In the genomic region with DNA sequence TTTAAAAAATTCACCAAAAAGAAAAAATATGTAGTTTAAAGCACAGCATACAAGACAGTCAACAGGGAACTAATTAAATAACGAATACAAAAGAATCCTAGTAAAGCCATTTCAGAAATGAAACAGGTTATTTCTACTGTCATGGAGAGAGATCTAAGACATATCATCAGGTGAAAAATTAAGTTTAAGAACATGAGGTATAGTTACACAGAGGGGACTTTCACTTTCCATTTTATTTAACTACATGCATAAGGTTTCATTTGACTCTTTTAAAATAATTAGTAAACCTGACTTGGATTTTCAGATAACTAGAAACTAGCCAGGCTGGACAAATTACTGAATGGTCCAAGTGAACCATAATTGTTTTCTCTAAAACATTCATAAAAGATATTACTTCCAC, we compare ENCODE assay signal across 18 cellular contexts. TPM values are rescaled to one million over a fixed set of nuclear protein-coding genes. Genes with fewer than 3 reads are reported as not detected.
A peak's percentile ranks its signal among the peaks of the same experiment; 100 is the strongest.
DNase-seq lines count a peak whose midpoint lies in the region; ATAC-seq lines count a peak whose summit lies in the region.
"Had no signal": no experiment of that assay in that cellular context is flagged by ENCODE, and none has a peak within 500 bp of the region (broad histone marks: within the 10 kb centered on the region; RNA-seq: fewer than 3 reads in every experiment).

No MANE protein-coding gene starts in this region.

- peaks cover 38% of the 10 kb centered on the region for H3K36me3 Mint-ChIP-seq in activated CD4-positive, alpha-beta memory T cell treated with anti-CD3 and anti-CD28 coated beads for 36 hours
- peaks cover 56% of the 10 kb centered on the region for H3K36me3 Mint-ChIP-seq in activated CD4-positive, alpha-beta memory T cell treated with anti-CD3 and anti-CD28 coated beads, Interleukin-2, amount 10 ng/mL, durations not matched to agents 7 days and 5 days (ENCODE audit: low read depth)
- H3K36me3 Mint-ChIP-seq in stimulated activated naive CD8-positive, alpha-beta T cell treated with anti-CD3 and anti-CD28 coated beads, Interleukin-15, Interleukin-2, amounts not matched to agents 100 ng/mL and 50 ng/mL, for 24 hours (ENCODE audit: low read depth): peaks cover 56% of the 10 kb centered on the region
- H3K36me3 Mint-ChIP-seq in activated T-helper 17 cell treated with anti-CD3 and anti-CD28 coated beads, Interleukin-2, amount 50 U/mL, for 72 hours (ENCODE audit: low read depth): peaks cover 99% of the 10 kb centered on the region
- H3K36me3 Mint-ChIP-seq in stimulated activated naive B cell treated with anti-CD40 and anti-IgM and Interleukin-4, amounts not matched to agents 10 μg/mL and 1 μg/mL and 100 μg/mL, for 72 hours: peaks cover 21 to 41% of the 10 kb centered on the region in 2 donors

- peak overlapping the region; percentile 38 for H3K27ac Mint-ChIP-seq in activated CD4-positive, alpha-beta memory T cell treated with anti-CD3 and anti-CD28 coated beads for 36 hours
- H3K27ac Mint-ChIP-seq in activated CD4-positive, alpha-beta memory T cell treated with anti-CD3 and anti-CD28 coated beads, Interleukin-2, amount 10 ng/mL, durations not matched to agents 7 days and 5 days: no peak overlapping the region
- H3K27ac Mint-ChIP-seq in stimulated activated naive CD8-positive, alpha-beta T cell treated with anti-CD3 and anti-CD28 coated beads, Interleukin-15, Interleukin-2, amounts not matched to agents 100 ng/mL and 50 ng/mL, for 24 hours: peak overlapping the region; percentile 36
- no peak overlapping the region for H3K27ac Mint-ChIP-seq in stimulated activated naive CD8-positive, alpha-beta T cell treated with anti-CD3 and anti-CD28 coated beads, Interleukin-15, amount 100 ng/mL, for 72 hours
- H3K27ac Mint-ChIP-seq in activated T-helper 17 cell treated with anti-CD3 and anti-CD28 coated beads, Interleukin-2, amount 50 U/mL, for 72 hours: no peak overlapping the region
- H3K27ac Mint-ChIP-seq in stimulated activated naive B cell treated with anti-CD40 and anti-IgM and Interleukin-4, amounts not matched to agents 10 μg/mL and 1 μg/mL and 100 μg/mL, for 72 hours: peak overlapping the region; percentile 16

- DNase-seq in activated CD4-positive, alpha-beta memory T cell treated with anti-CD3 and anti-CD28 coated beads for 36 hours: no peak
- no peak for DNase-seq in activated CD4-positive, alpha-beta memory T cell treated with anti-CD3 and anti-CD28 coated beads, Interleukin-2, amount 10 ng/mL, durations not matched to agents 7 days and 5 days
- no peak for DNase-seq in stimulated activated naive CD8-positive, alpha-beta T cell treated with anti-CD3 and anti-CD28 coated beads, Interleukin-15, amount 100 ng/mL, for 72 hours
- no peak for DNase-seq in stimulated activated naive B cell treated with anti-CD40 and anti-IgM and Interleukin-4, amounts not matched to agents 10 μg/mL and 1 μg/mL and 100 μg/mL, for 72 hours
- no peak for DNase-seq in T-helper 9 cell
- DNase-seq in NCI-H446 treated with DMSO at 0.1 percent for 48 hours (lab: John Stamatoyannopoulos, UW): no peak
- DNase-seq: ACHN; CD4-positive, alpha-beta memory T cell; H7; KG1; NCI-H1048; NCI-H146; NCI-H2081 treated with DMSO at 0.1 percent for 48 hours; NCI-H2227 treated with DMSO at 0.1 percent for 48 hours; NCI-H526; RPMI8226 had no signal

- no peak for ATAC-seq in stimulated activated naive CD8-positive, alpha-beta T cell treated with anti-CD3 and anti-CD28 coated beads, Interleukin-15, amount 100 ng/mL, for 72 hours
- ATAC-seq in activated T-helper 17 cell treated with anti-CD3 and anti-CD28 coated beads, Interleukin-2, amount 50 U/mL, for 72 hours (replicated peaks): no peak
- no peak for ATAC-seq in stimulated activated naive B cell treated with anti-CD40 and anti-IgM and Interleukin-4, amounts not matched to agents 10 μg/mL and 1 μg/mL and 100 μg/mL, for 72 hours (replicated peaks)

- no peaks in the 10 kb centered on the region for H3K9me3 Mint-ChIP-seq in activated CD4-positive, alpha-beta memory T cell treated with anti-CD3 and anti-CD28 coated beads for 36 hours
- no peaks in the 10 kb centered on the region for H3K9me3 Mint-ChIP-seq in activated CD4-positive, alpha-beta memory T cell treated with anti-CD3 and anti-CD28 coated beads, Interleukin-2, amount 10 ng/mL, durations not matched to agents 7 days and 5 days
- H3K9me3 Mint-ChIP-seq in stimulated activated naive CD8-positive, alpha-beta T cell treated with anti-CD3 and anti-CD28 coated beads, Interleukin-15, Interleukin-2, amounts not matched to agents 100 ng/mL and 50 ng/mL, for 24 hours: no peaks in the 10 kb centered on the region
- H3K9me3 Mint-ChIP-seq in stimulated activated naive CD8-positive, alpha-beta T cell treated with anti-CD3 and anti-CD28 coated beads, Interleukin-15, amount 100 ng/mL, for 72 hours: no peaks in the 10 kb centered on the region
- no peaks in the 10 kb centered on the region for H3K9me3 Mint-ChIP-seq in activated T-helper 17 cell treated with anti-CD3 and anti-CD28 coated beads, Interleukin-2, amount 50 U/mL, for 72 hours
- no peaks in the 10 kb centered on the region for H3K9me3 Mint-ChIP-seq in stimulated activated naive B cell treated with anti-CD40 and anti-IgM and Interleukin-4, amounts not matched to agents 10 μg/mL and 1 μg/mL and 100 μg/mL, for 72 hours
- H3K9me3 Mint-ChIP-seq: CD4-positive, alpha-beta memory T cell had no signal

- H3K4me1 Mint-ChIP-seq in activated CD4-positive, alpha-beta memory T cell treated with anti-CD3 and anti-CD28 coated beads for 36 hours (ENCODE audit: low read depth): peaks cover 28% of the 10 kb centered on the region
- peaks cover 27% of the 10 kb centered on the region for H3K4me1 Mint-ChIP-seq in activated CD4-positive, alpha-beta memory T cell treated with anti-CD3 and anti-CD28 coated beads, Interleukin-2, amount 10 ng/mL, durations not matched to agents 7 days and 5 days
- peaks cover 33% of the 10 kb centered on the region for H3K4me1 Mint-ChIP-seq in stimulated activated naive CD8-positive, alpha-beta T cell treated with anti-CD3 and anti-CD28 coated beads, Interleukin-15, Interleukin-2, amounts not matched to agents 100 ng/mL and 50 ng/mL, for 24 hours (ENCODE audit: low read depth)
- H3K4me1 Mint-ChIP-seq in stimulated activated naive CD8-positive, alpha-beta T cell treated with anti-CD3 and anti-CD28 coated beads, Interleukin-15, amount 100 ng/mL, for 72 hours: peaks cover 28% of the 10 kb centered on the region
- peaks cover 33% of the 10 kb centered on the region for H3K4me1 Mint-ChIP-seq in activated T-helper 17 cell treated with anti-CD3 and anti-CD28 coated beads, Interleukin-2, amount 50 U/mL, for 72 hours
- peaks cover 7% of the 10 kb centered on the region in 2 donors for H3K4me1 Mint-ChIP-seq in stimulated activated naive B cell treated with anti-CD40 and anti-IgM and Interleukin-4, amounts not matched to agents 10 μg/mL and 1 μg/mL and 100 μg/mL, for 72 hours

- intact Hi-C loops in activated CD4-positive, alpha-beta memory T cell treated with anti-CD3 and anti-CD28 coated beads for 36 hours (cut with micrococcal nuclease): no loop called here

- CTCF ChIA-PET in activated CD4-positive, alpha-beta memory T cell treated with anti-CD3 and anti-CD28 coated beads for 36 hours (lab: Charles Lee): no interaction called here
- CTCF ChIA-PET in activated CD4-positive, alpha-beta memory T cell treated with anti-CD3 and anti-CD28 coated beads, Interleukin-2, amount 10 ng/mL, durations not matched to agents 7 days and 5 days (lab: Charles Lee): no interaction called here

- H3K4me3 Mint-ChIP-seq in activated CD4-positive, alpha-beta memory T cell treated with anti-CD3 and anti-CD28 coated beads for 36 hours: no peak overlapping the region
- H3K4me3 Mint-ChIP-seq in activated CD4-positive, alpha-beta memory T cell treated with anti-CD3 and anti-CD28 coated beads, Interleukin-2, amount 10 ng/mL, durations not matched to agents 7 days and 5 days: no peak overlapping the region
- no peak overlapping the region for H3K4me3 Mint-ChIP-seq in stimulated activated naive CD8-positive, alpha-beta T cell treated with anti-CD3 and anti-CD28 coated beads, Interleukin-15, Interleukin-2, amounts not matched to agents 100 ng/mL and 50 ng/mL, for 24 hours
- H3K4me3 Mint-ChIP-seq in stimulated activated naive CD8-positive, alpha-beta T cell treated with anti-CD3 and anti-CD28 coated beads, Interleukin-15, amount 100 ng/mL, for 72 hours: no peak overlapping the region
- peak overlapping the region; percentile 6 for H3K4me3 Mint-ChIP-seq in activated T-helper 17 cell treated with anti-CD3 and anti-CD28 coated beads, Interleukin-2, amount 50 U/mL, for 72 hours
- no peak overlapping the region for H3K4me3 Mint-ChIP-seq in stimulated activated naive B cell treated with anti-CD40 and anti-IgM and Interleukin-4, amounts not matched to agents 10 μg/mL and 1 μg/mL and 100 μg/mL, for 72 hours
- H3K4me3 Mint-ChIP-seq: CD4-positive, alpha-beta memory T cell had no signal

- POLR2A ChIA-PET in activated CD4-positive, alpha-beta memory T cell treated with anti-CD3 and anti-CD28 coated beads for 36 hours (lab: Charles Lee): no interaction called here
- POLR2A ChIA-PET in activated CD4-positive, alpha-beta memory T cell treated with anti-CD3 and anti-CD28 coated beads, Interleukin-2, amount 10 ng/mL, durations not matched to agents 7 days and 5 days (lab: Charles Lee): interaction anchor here (1.6 kb wide), 1 partner anchor 340 kb away, joined by 5 read pairs; the partner anchor contains the start of gene FBXO33

- H3K27me3 Mint-ChIP-seq in activated CD4-positive, alpha-beta memory T cell treated with anti-CD3 and anti-CD28 coated beads for 36 hours: no peaks in the 10 kb centered on the region
- no peaks in the 10 kb centered on the region for H3K27me3 Mint-ChIP-seq in activated CD4-positive, alpha-beta memory T cell treated with anti-CD3 and anti-CD28 coated beads, Interleukin-2, amount 10 ng/mL, durations not matched to agents 7 days and 5 days
- H3K27me3 Mint-ChIP-seq in stimulated activated naive CD8-positive, alpha-beta T cell treated with anti-CD3 and anti-CD28 coated beads, Interleukin-15, Interleukin-2, amounts not matched to agents 100 ng/mL and 50 ng/mL, for 24 hours: no peaks in the 10 kb centered on the region
- H3K27me3 Mint-ChIP-seq in stimulated activated naive CD8-positive, alpha-beta T cell treated with anti-CD3 and anti-CD28 coated beads, Interleukin-15, amount 100 ng/mL, for 72 hours: no peaks in the 10 kb centered on the region
- H3K27me3 Mint-ChIP-seq in activated T-helper 17 cell treated with anti-CD3 and anti-CD28 coated beads, Interleukin-2, amount 50 U/mL, for 72 hours: no peaks in the 10 kb centered on the region
- no peaks in the 10 kb centered on the region for H3K27me3 Mint-ChIP-seq in stimulated activated naive B cell treated with anti-CD40 and anti-IgM and Interleukin-4, amounts not matched to agents 10 μg/mL and 1 μg/mL and 100 μg/mL, for 72 hours
- H3K27me3 Mint-ChIP-seq: CD4-positive, alpha-beta memory T cell had no signal

RNA-seq across cellular contexts. Expression of gene SEC23A, which starts 11.3 kb away (rescaled TPM):
- total RNA-seq in activated CD4-positive, alpha-beta memory T cell treated with anti-CD3 and anti-CD28 coated beads for 36 hours: 10 to 100 TPM; 52.4 to 54.9 TPM
- 10 to 100 TPM; 59.7 to 69.0 TPM for total RNA-seq in activated CD4-positive, alpha-beta memory T cell treated with anti-CD3 and anti-CD28 coated beads, Interleukin-2, amount 10 ng/mL, durations not matched to agents 7 days and 5 days
- total RNA-seq in activated T-helper 17 cell treated with anti-CD3 and anti-CD28 coated beads, Interleukin-2, amount 50 U/mL, for 72 hours: 10 to 100 TPM; 48.3 to 50.9 TPM

RNA-seq across cellular contexts. Expression of gene GEMIN2, which starts 22.4 kb away (rescaled TPM):
- 10 to 100 TPM; 17.2 to 18.8 TPM for total RNA-seq in activated CD4-positive, alpha-beta memory T cell treated with anti-CD3 and anti-CD28 coated beads for 36 hours
- 10 to 100 TPM; 18.3 to 22.4 TPM for total RNA-seq in activated CD4-positive, alpha-beta memory T cell treated with anti-CD3 and anti-CD28 coated beads, Interleukin-2, amount 10 ng/mL, durations not matched to agents 7 days and 5 days
- total RNA-seq in activated T-helper 17 cell treated with anti-CD3 and anti-CD28 coated beads, Interleukin-2, amount 50 U/mL, for 72 hours: 10 to 100 TPM; 20.8 to 22.3 TPM

Comparison
In these comparisons a context has a peak if more than half of its experiments do, and no peak if none do; other contexts are left out.
1. H3K27ac Mint-ChIP-seq: peak in activated CD4-positive, alpha-beta memory T cell treated with anti-CD3 and anti-CD28 coated beads for 36 hours (single experiment), stimulated activated naive CD8-positive, alpha-beta T cell treated with anti-CD3 and anti-CD28 coated beads, Interleukin-15, Interleukin-2, amounts not matched to agents 100 ng/mL and 50 ng/mL, for 24 hours (single experiment) and stimulated activated naive B cell treated with anti-CD40 and anti-IgM and Interleukin-4, amounts not matched to agents 10 μg/mL and 1 μg/mL and 100 μg/mL, for 72 hours (single experiment); none in activated CD4-positive, alpha-beta memory T cell treated with anti-CD3 and anti-CD28 coated beads, Interleukin-2, amount 10 ng/mL, durations not matched to agents 7 days and 5 days (single experiment), stimulated activated naive CD8-positive, alpha-beta T cell treated with anti-CD3 and anti-CD28 coated beads, Interleukin-15, amount 100 ng/mL, for 72 hours (0 of 2) and activated T-helper 17 cell treated with anti-CD3 and anti-CD28 coated beads, Interleukin-2, amount 50 U/mL, for 72 hours (single experiment).